ENCODE assay signal across 1 cellular context in the genomic region with DNA sequence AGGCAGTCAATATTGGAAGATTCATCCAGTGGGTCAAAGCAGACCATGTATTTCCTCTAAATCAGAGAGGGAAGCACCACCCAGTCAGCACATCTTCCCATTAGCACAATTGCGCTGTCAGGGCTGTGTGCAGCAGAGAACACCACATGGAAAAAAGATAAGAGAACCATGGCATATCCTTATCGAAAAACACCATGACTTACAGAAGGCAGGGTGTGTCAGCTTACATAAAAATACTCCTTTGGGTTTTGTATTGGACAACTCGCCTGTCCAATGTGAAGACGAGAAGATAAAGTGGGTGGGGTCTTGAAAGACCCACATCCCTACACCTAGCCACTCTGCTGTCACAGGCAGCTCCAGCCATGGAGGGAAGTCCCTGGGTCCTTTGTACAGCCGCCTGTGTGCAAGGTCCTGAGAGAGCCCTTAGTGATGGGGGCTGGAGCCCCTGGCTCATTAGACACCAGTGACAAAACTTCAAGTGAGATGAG.
TF ChIP-seq lines count a peak whose summit lies in the region.

No MANE protein-coding gene starts in this region.

TF ChIP-seq in K562, 482 proteins besides CTCF, POLR2A, EP300 and RAD21 (continued from another document):
- TF ChIP-seq, protein P1, sequence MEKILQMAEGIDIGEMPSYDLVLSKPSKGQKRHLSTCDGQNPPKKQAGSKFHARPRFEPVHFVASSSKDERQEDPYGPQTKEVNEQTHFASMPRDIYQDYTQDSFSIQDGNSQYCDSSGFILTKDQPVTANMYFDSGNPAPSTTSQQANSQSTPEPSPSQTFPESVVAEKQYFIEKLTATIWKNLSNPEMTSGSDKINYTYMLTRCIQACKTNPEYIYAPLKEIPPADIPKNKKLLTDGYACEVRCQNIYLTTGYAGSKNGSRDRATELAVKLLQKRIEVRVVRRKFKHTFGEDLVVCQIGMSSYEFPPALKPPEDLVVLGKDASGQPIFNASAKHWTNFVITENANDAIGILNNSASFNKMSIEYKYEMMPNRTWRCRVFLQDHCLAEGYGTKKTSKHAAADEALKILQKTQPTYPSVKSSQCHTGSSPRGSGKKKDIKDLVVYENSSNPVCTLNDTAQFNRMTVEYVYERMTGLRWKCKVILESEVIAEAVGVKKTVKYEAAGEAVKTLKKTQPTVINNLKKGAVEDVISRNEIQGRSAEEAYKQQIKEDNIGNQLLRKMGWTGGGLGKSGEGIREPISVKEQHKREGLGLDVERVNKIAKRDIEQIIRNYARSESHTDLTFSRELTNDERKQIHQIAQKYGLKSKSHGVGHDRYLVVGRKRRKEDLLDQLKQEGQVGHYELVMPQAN (IDR thresholded peaks at IDR 0.05; ENCODE audit: borderline replicate concordance) = no peak
- TF ChIP-seq TEAD4 (IDR thresholded peaks at IDR 0.05; ENCODE audit: low read length) = peak; percentile 97
- TF ChIP-seq TEAD4 (CRISPR knock-in tag; IDR thresholded peaks at IDR 0.05; ENCODE audit: borderline replicate concordance) = no peak
- peak; percentile 83 for TF ChIP-seq NFE2 (IDR thresholded peaks at IDR 0.05; ENCODE audit: low read depth)
- peak in 1 of 2 experiments; percentile 89; a peak in 3 of 4 replicates for TF ChIP-seq RCOR1 (IDR thresholded peaks at IDR 0.05; ENCODE audit: borderline replicate concordance in 1 of 2, low read depth in 2 of 2, low read length in 2 of 2)
- TF ChIP-seq ZNF197 (CRISPR knock-in tag; IDR thresholded peaks at IDR 0.05; ENCODE audit: low read depth) = peak; percentile 74; the same call in 1 of the 2 replicates
- TF ChIP-seq FOXJ2 (tag; IDR thresholded peaks at IDR 0.05) = peak; percentile 77; the same call in 1 of the 2 replicates
- no peak for TF ChIP-seq BCL6 (CRISPR knock-in tag; IDR thresholded peaks at IDR 0.05)
- no peak for TF ChIP-seq XRCC4 (IDR thresholded peaks at IDR 0.05; ENCODE audit: extremely low read depth, insufficient read depth, insufficient read length)
